ENCODE assay signal across 1 cellular context in the genomic region with DNA sequence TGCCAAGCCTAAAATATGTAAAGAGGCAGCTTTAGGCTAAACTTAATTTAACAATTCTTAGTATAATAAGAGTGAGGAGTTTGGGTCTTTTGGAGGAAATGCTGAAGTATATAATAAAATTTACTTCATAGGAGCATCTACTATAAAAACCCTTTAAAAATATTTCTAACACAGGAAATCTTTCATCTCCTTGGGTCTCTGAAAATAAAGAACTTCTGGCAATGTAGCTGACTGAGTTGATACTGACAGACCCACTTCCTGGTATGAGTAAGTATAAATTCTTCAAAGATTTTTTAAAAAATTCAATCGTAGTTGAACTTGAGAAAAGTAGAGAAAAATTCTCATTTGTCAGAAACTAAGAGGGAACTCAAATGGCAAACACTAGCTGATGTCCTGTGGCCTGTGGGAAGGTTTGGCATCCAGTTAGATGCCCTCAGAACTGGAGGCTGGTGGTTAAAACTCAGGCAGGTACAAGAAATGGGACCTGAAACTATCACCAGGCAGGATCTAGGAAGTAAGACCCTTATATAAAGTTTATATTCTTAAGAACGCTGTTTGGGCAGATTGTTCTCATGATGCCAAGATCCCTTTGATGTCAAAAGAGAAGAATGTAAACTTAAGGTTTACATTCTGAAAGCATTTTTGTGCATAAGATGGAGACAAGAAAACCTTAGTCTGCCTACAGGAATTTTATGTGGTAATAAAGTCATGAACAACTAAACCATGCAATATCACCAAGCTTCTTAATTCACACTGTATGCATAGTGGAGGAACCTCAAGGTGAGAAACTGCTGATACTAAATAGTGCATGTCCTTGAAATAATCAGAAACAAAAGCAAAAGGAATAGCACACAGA.
TF ChIP-seq lines count a peak whose summit lies in the region.

No MANE protein-coding gene starts in this region.

TF ChIP-seq in H1, 55 proteins besides CTCF, POLR2A, EP300 and RAD21:
- TF ChIP-seq RXRA (IDR thresholded peaks at IDR 0.05; ENCODE audit: insufficient read depth, low read depth, low read length), result no peak
- no peak for TF ChIP-seq EZH2 (IDR thresholded peaks at IDR 0.05; ENCODE audit: low read depth, low read length, severe bottlenecking)
- TF ChIP-seq, protein P1, sequence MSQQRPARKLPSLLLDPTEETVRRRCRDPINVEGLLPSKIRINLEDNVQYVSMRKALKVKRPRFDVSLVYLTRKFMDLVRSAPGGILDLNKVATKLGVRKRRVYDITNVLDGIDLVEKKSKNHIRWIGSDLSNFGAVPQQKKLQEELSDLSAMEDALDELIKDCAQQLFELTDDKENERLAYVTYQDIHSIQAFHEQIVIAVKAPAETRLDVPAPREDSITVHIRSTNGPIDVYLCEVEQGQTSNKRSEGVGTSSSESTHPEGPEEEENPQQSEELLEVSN (IDR thresholded peaks at IDR 0.05), result no peak
- TF ChIP-seq, protein P2, sequence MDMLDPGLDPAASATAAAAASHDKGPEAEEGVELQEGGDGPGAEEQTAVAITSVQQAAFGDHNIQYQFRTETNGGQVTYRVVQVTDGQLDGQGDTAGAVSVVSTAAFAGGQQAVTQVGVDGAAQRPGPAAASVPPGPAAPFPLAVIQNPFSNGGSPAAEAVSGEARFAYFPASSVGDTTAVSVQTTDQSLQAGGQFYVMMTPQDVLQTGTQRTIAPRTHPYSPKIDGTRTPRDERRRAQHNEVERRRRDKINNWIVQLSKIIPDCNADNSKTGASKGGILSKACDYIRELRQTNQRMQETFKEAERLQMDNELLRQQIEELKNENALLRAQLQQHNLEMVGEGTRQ (IDR thresholded peaks at IDR 0.05; ENCODE audit: low read length), result no peak
- no peak for TF ChIP-seq TAF1 (IDR thresholded peaks at IDR 0.05; ENCODE audit: low read depth, low read length)
